8 cellular contexts compared by ENCODE assay signal in genomic region chr12:6141048-6141447, GRCh38. TPM values are rescaled to one million over a fixed set of nuclear protein-coding genes. Genes with fewer than 3 reads are reported as not detected.
DNase-seq lines count a peak whose midpoint lies in the region; ATAC-seq, FAIRE-seq and TF ChIP-seq lines count a peak whose summit lies in the region.

No MANE protein-coding gene starts in this region.

- no peak overlapping the region for H3K27ac ChIP-seq in OCI-LY7 (ENCODE audit: low read depth, low read length, poor library complexity, severe bottlenecking)

- CTCF ChIA-PET in OCI-LY7 (lab: Charles Lee; ENCODE audit: unreplicated experiment): interaction anchor here (1.0 kb wide), 1 partner anchor 138 kb away, joined by 3 read pairs; no protein-coding TSS in a partner anchor

- H3K9me3 ChIP-seq in OCI-LY7 (ENCODE audit: low read length) (no peaks in the 10 kb centered on the region), adipocyte (ENCODE audit: control insufficient read depth, low read length) (peaks cover 4% of the 10 kb centered on the region)

- ATAC-seq in stimulated activated naive CD8-positive, alpha-beta T cell treated with anti-CD3 and anti-CD28 coated beads, Interleukin-15, Interleukin-2, amounts not matched to agents 100 U/mL and 50 U/mL, for 24 hours: peak; percentile 62

- POLR2A ChIA-PET in OCI-LY7 (lab: Charles Lee): interaction anchor here (0.6 to 2.0 kb wide), 5 partner anchors 9 to 28 kb away, joined by 3 to 7 read pairs (median 3); no protein-coding TSS in a partner anchor

- TF ChIP-seq POLR2A in GM12892 (IDR thresholded peaks at IDR 0.05; ENCODE audit: low read depth, low read length): no peak

- TF ChIP-seq CTCF in OCI-LY7 (conservative IDR thresholded peaks at IDR 0.05; ENCODE audit: low read length) (no peak), GM10266 (IDR thresholded peaks at IDR 0.05; ENCODE audit: control insufficient read depth, insufficient read depth, low read depth, missing control alignments) (no peak)

- no peaks in the 10 kb centered on the region for H3K79me2 ChIP-seq in OCI-LY7 (ENCODE audit: insufficient read depth, low read depth, low read length)

- H3K36me3 ChIP-seq in OCI-LY7 (ENCODE audit: insufficient read depth, low read length): no peaks in the 10 kb centered on the region
- H3K36me3 ChIP-seq in adipocyte (ENCODE audit: control insufficient read depth, insufficient read depth, low read length, severe bottlenecking): no peaks in the 10 kb centered on the region

- no peak for FAIRE-seq in GM12892 (lab: Jason Lieb, UNC)

- no peaks in the 10 kb centered on the region for H3K27me3 ChIP-seq in adipocyte (replicated peaks; ENCODE audit: control insufficient read depth, insufficient read depth, low read length)

- H3K4me1 ChIP-seq in OCI-LY7 (ENCODE audit: insufficient read depth, low read length, poor library complexity, severe bottlenecking) (peaks cover 13% of the 10 kb centered on the region), adipocyte (ENCODE audit: control insufficient read depth, insufficient read depth, low read length) (peaks cover 4% of the 10 kb centered on the region)

- H3K9ac ChIP-seq in adipocyte (ENCODE audit: low read length): no peak overlapping the region

- no peaks in the 10 kb centered on the region for H4K20me1 ChIP-seq in OCI-LY7 (ENCODE audit: insufficient read depth, low read length)

- no TSS peak for BruUV-seq in OCI-LY7 (replicated peaks; lab: Mats Ljungman, UMichigan)

- H3K9me2 ChIP-seq in OCI-LY7 (ENCODE audit: insufficient read depth, low read length): no peaks in the 10 kb centered on the region

- H3K4me3 ChIP-seq in OCI-LY7 (ENCODE audit: low read depth, low read length, poor library complexity, severe bottlenecking) (no peak overlapping the region), adipocyte (ENCODE audit: low read length) (no peak overlapping the region)

- peak; percentile 50 for DNase-seq in OCI-LY7 (ENCODE audit: low spot score)
- DNase-seq in adipocyte (ENCODE audit: low read depth): peak; percentile 4
- DNase-seq in medulla oblongata (ENCODE audit: extremely low spot score): peak; percentile 89
- DNase-seq in stimulated activated naive CD8-positive, alpha-beta T cell treated with anti-CD3 and anti-CD28 coated beads, Interleukin-15, Interleukin-2, amounts not matched to agents 100 U/mL and 50 U/mL, for 24 hours: peak; percentile 34
- DNase-seq in GM12892 (ENCODE audit: insufficient read length): no peak
- DNase-seq in HK-2 (ENCODE audit: unreplicated experiment): no peak
- DNase-seq in GM10266 (ENCODE audit: extremely low spot score): no peak
- DNase-seq in DMS79 treated with DMSO at 0.1 percent for 48 hours (lab: John Stamatoyannopoulos, UW): no peak

- intact Hi-C loops in OCI-LY7 (cut with micrococcal nuclease; ENCODE audit: unreplicated experiment): no loop called here

- peak overlapping the region; percentile 84 for H2AFZ ChIP-seq in OCI-LY7 (ENCODE audit: low read length)

- peak overlapping the region; percentile 23 for H3K4me2 ChIP-seq in OCI-LY7 (ENCODE audit: low read length)

RNA-seq across cellular contexts. Expression of gene VWF, which starts 16.6 kb away (rescaled TPM):
- total RNA-seq in OCI-LY7 (2014; rRNA removed; shearing (Covaris generic)): not detected in 2 replicates
- total RNA-seq in OCI-LY7 (2022): 0.32 and 0.35 TPM in 2 replicates
- not detected for polyA plus RNA-seq in GM12892 (2012; ENCODE audit: missing spikeins)

RNA-seq across cellular contexts. Expression of gene CD9, which starts 59.2 kb away (rescaled TPM):
- total RNA-seq in OCI-LY7 (2014; rRNA removed; shearing (Covaris generic)): not detected in 2 replicates
- not detected in 2 replicates for total RNA-seq in OCI-LY7 (2022)
- 12.4 TPM for polyA plus RNA-seq in GM12892 (2012; ENCODE audit: missing spikeins)

Comparison
In these comparisons a context has a peak if more than half of its experiments do, and no peak if none do; other contexts are left out.
1. DNase-seq: peak in OCI-LY7 (single experiment), adipocyte (single experiment), medulla oblongata (single experiment) and stimulated activated naive CD8-positive, alpha-beta T cell treated with anti-CD3 and anti-CD28 coated beads, Interleukin-15, Interleukin-2, amounts not matched to agents 100 U/mL and 50 U/mL, for 24 hours (single experiment); none in GM12892 (single experiment), HK-2 (single experiment), GM10266 (single experiment) and DMS79 treated with DMSO at 0.1 percent for 48 hours (single experiment).